Comparison of ENCODE assay signal across 8 cellular contexts in the genomic region with DNA sequence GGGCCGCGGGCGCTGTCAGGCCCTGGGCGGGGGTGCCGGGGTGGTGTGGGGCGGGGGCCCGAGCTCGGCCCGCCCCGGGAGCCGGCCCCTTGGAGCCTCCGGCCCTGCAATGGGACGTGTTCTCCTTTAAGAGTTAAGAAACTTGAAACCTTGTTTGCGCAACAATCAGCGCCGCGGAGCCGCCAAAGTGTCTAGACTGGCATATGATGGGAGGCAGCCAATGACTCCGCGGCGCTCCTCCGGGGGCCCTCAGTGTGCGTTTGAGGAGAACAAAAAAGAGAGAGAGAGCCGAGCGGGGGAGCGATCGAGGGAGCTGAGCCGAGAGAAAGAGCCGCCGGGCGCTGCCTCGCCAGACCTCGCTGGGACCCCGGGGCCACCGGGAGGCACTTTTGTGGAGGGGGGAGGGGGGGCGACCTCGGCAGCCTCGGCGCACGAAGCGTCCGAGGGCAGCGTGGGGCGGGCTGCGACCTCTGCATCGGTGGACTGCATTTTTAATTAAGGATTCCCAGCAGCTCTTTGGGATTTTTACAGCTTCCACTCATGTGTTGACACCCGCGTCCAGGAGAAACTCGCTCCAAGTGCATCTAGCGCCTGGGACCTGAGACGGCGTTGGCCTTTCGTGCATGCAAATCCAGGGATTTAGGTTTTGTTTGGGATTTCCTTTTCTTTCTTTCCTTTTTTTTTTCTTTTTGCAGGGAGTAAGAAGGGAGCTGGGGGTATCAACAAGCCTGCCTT.
DNase-seq lines count a peak whose midpoint lies in the region; ATAC-seq lines count a peak whose summit lies in the region.

A gene (plus strand): TSS at position 202 of the 735 bp plus-strand sequence. CDS start 1,023 bp downstream, outside the sequence.

- ATAC-seq in HG03175 (IDR thresholded peaks at IDR 0.05; ENCODE audit: unreplicated experiment) (peak; percentile 39), GM18873 (IDR thresholded peaks at IDR 0.05; ENCODE audit: low FRiP score, unreplicated experiment) (no peak)

- DNase-seq in DMS153 treated with DMSO at 0.1 percent for 48 hours (lab: John Stamatoyannopoulos, UW; ENCODE audit: unreplicated experiment) = peak; percentile 55
- peak; percentile 93 to 94 for DNase-seq in NCI-H526 (lab: John Stamatoyannopoulos, UW)
- DNase-seq in activated CD4-positive, alpha-beta T cell treated with anti-CD3 and anti-CD28 coated beads for 48 hours = peak; percentile 87
- peak; percentile 99 for DNase-seq in kidney tubule cell (ENCODE audit: low spot score)
- DNase-seq in stimulated activated CD4-positive, alpha-beta T cell treated with anti-CD3 and anti-CD28 coated beads, Interleukin-15, amount 100 ng/mL, for 1 hour (ENCODE audit: low read depth in 1 of 2, low spot score in 1 of 2) = peak; percentile 22 to 55

- H3K27ac ChIP-seq in cingulate gyrus (ENCODE audit: low read depth, low read length) = peak within 1 kb of the TSS; percentile 39

Comparison
In these comparisons a context has a peak if more than half of its experiments do, and no peak if none do; other contexts are left out.
1. DNase-seq: peak in every context shown above with its lines; median percentile 99 in kidney tubule cell; 94 in NCI-H526; 87 in activated CD4-positive, alpha-beta T cell treated with anti-CD3 and anti-CD28 coated beads for 48 hours; 55 in DMS153 treated with DMSO at 0.1 percent for 48 hours; 38 in stimulated activated CD4-positive, alpha-beta T cell treated with anti-CD3 and anti-CD28 coated beads, Interleukin-15, amount 100 ng/mL, for 1 hour.